ENCODE assay signal across 17 cellular contexts in genomic region chr4:74930166-74930565, GRCh38. TPM values are rescaled to one million over a fixed set of nuclear protein-coding genes. Genes with fewer than 3 reads are reported as not detected.
A peak's percentile ranks its signal among the peaks of the same experiment; 100 is the strongest.
DNase-seq lines count a peak whose midpoint lies in the region; ATAC-seq and TF ChIP-seq lines count a peak whose summit lies in the region.
"Had no signal": no experiment of that assay in that cellular context is flagged by ENCODE, and none has a peak within 500 bp of the region (broad histone marks: within the 10 kb centered on the region; RNA-seq: fewer than 3 reads in every experiment).

No MANE protein-coding gene starts in this region.

- H3K4me3 Mint-ChIP-seq in activated B cell treated with CpG ODN at 0.5 μM for 24 hours: no peak overlapping the region
- H3K4me3 Mint-ChIP-seq in natural killer cell treated with Interleukin-12 subunit alpha and Interleukin-12 subunit beta and Interleukin-15 and Interleukin-18, amount 100 ng/mL, for 72 hours: no peak overlapping the region
- H3K4me3 Mint-ChIP-seq: CD4-positive, alpha-beta T cell; neural progenitor cell had no signal

- CTCF ChIA-PET in activated B cell treated with CpG ODN at 0.5 μM for 24 hours (lab: Charles Lee): interaction anchor here (0.8 to 3.6 kb wide), 2 partner anchors 188 to 360 kb away, joined by 3 to 17 read pairs; no protein-coding TSS in a partner anchor

- intact Hi-C loops in activated B cell treated with CpG ODN at 0.5 μM for 24 hours (cut with micrococcal nuclease): loop anchor here (1.0 to 10.0 kb wide), 5 partner anchors 10 to 792 kb away; partner anchors contain the start of gene USO1

- peaks cover 7% of the 10 kb centered on the region for H3K27me3 Mint-ChIP-seq in activated B cell treated with CpG ODN at 0.5 μM for 24 hours
- peaks cover 31 to 34% of the 10 kb centered on the region in 2 donors for H3K27me3 Mint-ChIP-seq in natural killer cell treated with Interleukin-12 subunit alpha and Interleukin-12 subunit beta and Interleukin-15 and Interleukin-18, amount 100 ng/mL, for 72 hours

- no peak for DNase-seq in activated B cell treated with CpG ODN at 0.5 μM for 24 hours
- DNase-seq in NCI-H1694 treated with DMSO at 0.1 percent for 48 hours (lab: John Stamatoyannopoulos, UW): no peak
- DNase-seq in hepatic stellate cell (ENCODE audit: low spot score): no peak
- no peak for DNase-seq in natural killer cell treated with Interleukin-12 subunit alpha and Interleukin-12 subunit beta and Interleukin-15 and Interleukin-18, amount 100 ng/mL, for 72 hours (ENCODE audit: low spot score)
- DNase-seq: activated T-cell treated with anti-CD3 and anti-CD28 coated beads for 4 hours; amniotic stem cell; CD4-positive, alpha-beta T cell; dermis blood vessel endothelial cell; foreskin keratinocyte; KG1; left cardiac atrium; NCI-H2107 had no signal

- no peaks in the 10 kb centered on the region for H3K9me3 Mint-ChIP-seq in activated B cell treated with CpG ODN at 0.5 μM for 24 hours
- H3K9me3 Mint-ChIP-seq in natural killer cell treated with Interleukin-12 subunit alpha and Interleukin-12 subunit beta and Interleukin-15 and Interleukin-18, amount 100 ng/mL, for 72 hours: peaks cover 3% of the 10 kb centered on the region
- H3K9me3 Mint-ChIP-seq: CD4-positive, alpha-beta T cell; neural progenitor cell had no signal

- peaks cover 37% of the 10 kb centered on the region for H3K4me1 Mint-ChIP-seq in activated B cell treated with CpG ODN at 0.5 μM for 24 hours
- H3K4me1 Mint-ChIP-seq in natural killer cell treated with Interleukin-12 subunit alpha and Interleukin-12 subunit beta and Interleukin-15 and Interleukin-18, amount 100 ng/mL, for 72 hours (ENCODE audit: low read depth in 2 of 2): peaks cover 2 to 4% of the 10 kb centered on the region in 2 donors

- no peak for TF ChIP-seq CTCF in activated B cell treated with CpG ODN at 0.5 μM for 24 hours (IDR thresholded peaks at IDR 0.05)

- peaks cover 6% of the 10 kb centered on the region for H3K36me3 Mint-ChIP-seq in activated B cell treated with CpG ODN at 0.5 μM for 24 hours (ENCODE audit: low read depth)
- peaks cover 4% of the 10 kb centered on the region for H3K36me3 Mint-ChIP-seq in natural killer cell treated with Interleukin-12 subunit alpha and Interleukin-12 subunit beta and Interleukin-15 and Interleukin-18, amount 100 ng/mL, for 72 hours
- H3K36me3 Mint-ChIP-seq: neural progenitor cell had no signal

- H3K27ac Mint-ChIP-seq in activated B cell treated with CpG ODN at 0.5 μM for 24 hours: no peak overlapping the region
- H3K27ac Mint-ChIP-seq in natural killer cell treated with Interleukin-12 subunit alpha and Interleukin-12 subunit beta and Interleukin-15 and Interleukin-18, amount 100 ng/mL, for 72 hours: no peak overlapping the region
- H3K27ac Mint-ChIP-seq: CD4-positive, alpha-beta T cell; neural progenitor cell had no signal

- POLR2A ChIA-PET in activated B cell treated with CpG ODN at 0.5 μM for 24 hours (lab: Charles Lee): interaction anchor here (0.6 kb wide), 1 partner anchor 10 kb away, joined by 3 read pairs; no protein-coding TSS in a partner anchor

- ATAC-seq in GM18858 (IDR thresholded peaks at IDR 0.05; ENCODE audit: unreplicated experiment) (peak; percentile 67), GM21576 (IDR thresholded peaks at IDR 0.05; ENCODE audit: unreplicated experiment) (peak; percentile 51), HG03378 (IDR thresholded peaks at IDR 0.05; ENCODE audit: unreplicated experiment) (peak; percentile 78), activated B cell treated with CpG ODN at 0.5 μM for 24 hours (ENCODE audit: low read depth) (peak; percentile 32), GM21529 (IDR thresholded peaks at IDR 0.05; ENCODE audit: unreplicated experiment) (no peak)
- no peak for ATAC-seq in natural killer cell treated with Interleukin-12 subunit alpha and Interleukin-12 subunit beta and Interleukin-15 and Interleukin-18, amount 100 ng/mL, for 72 hours
- ATAC-seq: foreskin keratinocyte, left cardiac atrium had no signal

RNA-seq across cellular contexts. Expression of gene PARM1, which starts 2.8 kb away (rescaled TPM):
- 6.5 and 6.7 TPM in 2 replicates for total RNA-seq in activated B cell treated with CpG ODN at 0.5 μM for 24 hours
- total RNA-seq in natural killer cell treated with Interleukin-12 subunit alpha and Interleukin-12 subunit beta and Interleukin-15 and Interleukin-18, amount 100 ng/mL, for 72 hours: under 1 TPM in 1 of 2 donors, not detected in 1; 0.39 TPM

Comparison
In these comparisons a context has a peak if more than half of its experiments do, and no peak if none do; other contexts are left out.
1. ATAC-seq: peak in GM18858 (single experiment), GM21576 (single experiment), HG03378 (single experiment) and activated B cell treated with CpG ODN at 0.5 μM for 24 hours (single experiment); none in GM21529 (single experiment) and natural killer cell treated with Interleukin-12 subunit alpha and Interleukin-12 subunit beta and Interleukin-15 and Interleukin-18, amount 100 ng/mL, for 72 hours (0 of 2).